ENCODE assay signal across 21 cellular contexts in genomic region chr14:64741961-64742360, GRCh38. TPM values are rescaled to one million over a fixed set of nuclear protein-coding genes. Genes with fewer than 3 reads are reported as not detected.
DNase-seq lines count a peak whose midpoint lies in the region; ATAC-seq and TF ChIP-seq lines count a peak whose summit lies in the region.
"Had no signal": no experiment of that assay in that cellular context is flagged by ENCODE, and none has a peak within 500 bp of the region (broad histone marks: within the 10 kb centered on the region; RNA-seq: fewer than 3 reads in every experiment).

No MANE protein-coding gene starts in this region.

- H3K4me1 Mint-ChIP-seq in MCF 10A (ENCODE audit: insufficient read depth, unreplicated experiment) (no peaks in the 10 kb centered on the region), chondrocyte (ENCODE audit: low read depth) (peaks cover 28% of the 10 kb centered on the region)
- H3K4me1 Mint-ChIP-seq in stimulated activated naive B cell treated with anti-CD40 and anti-IgM and Interleukin-4, amounts not matched to agents 10 μg/mL and 1 μg/mL and 100 μg/mL, for 72 hours: no peaks in the 10 kb centered on the region

- H3K9me3 ChIP-seq in mammary epithelial cell (replicated peaks; ENCODE audit: insufficient read depth, low read length): no peaks in the 10 kb centered on the region
- H3K9me3 ChIP-seq: A549, Caco-2 had no signal

- H3K27ac Mint-ChIP-seq in MCF 10A (ENCODE audit: low read depth, unreplicated experiment): no peak overlapping the region
- peak overlapping the region; percentile 32 for H3K27ac Mint-ChIP-seq in chondrocyte (ENCODE audit: unreplicated experiment)
- peak overlapping the region; percentile 4 for H3K27ac Mint-ChIP-seq in stimulated activated naive B cell treated with anti-CD40 and anti-IgM and Interleukin-4, amounts not matched to agents 10 μg/mL and 1 μg/mL and 100 μg/mL, for 72 hours
- H3K27ac Mint-ChIP-seq: CD4-positive, alpha-beta T cell; HFFc6 had no signal

- no peak for TF ChIP-seq CTCF in mammary epithelial cell (conservative IDR thresholded peaks at IDR 0.05 in 1 of 2, IDR thresholded peaks at IDR 0.05 in 1 of 2; ENCODE audit: extremely low read depth in 1 of 2, insufficient read depth in 1 of 2, low read depth in 1 of 2, low read length in 2 of 2)
- TF ChIP-seq CTCF in MCF 10A (IDR thresholded peaks at IDR 0.05; ENCODE audit: unreplicated experiment): no peak
- no peak for TF ChIP-seq CTCF in chondrocyte (IDR thresholded peaks at IDR 0.05)

- H3K27ac ChIP-seq in mammary epithelial cell (ENCODE audit: insufficient read depth, low read depth, low read length): no peak overlapping the region
- H3K27ac ChIP-seq: 22Rv1, A549, C4-2B, HL-60 had no signal

- peaks cover 63% of the 10 kb centered on the region for H3K79me2 ChIP-seq in mammary epithelial cell (ENCODE audit: insufficient read depth, low read length)

- H3K4me2 ChIP-seq in mammary epithelial cell (ENCODE audit: insufficient read depth, low read depth, low read length): no peak overlapping the region
- H3K4me2 ChIP-seq: A549 had no signal

- peaks cover 8% of the 10 kb centered on the region for H3K4me1 ChIP-seq in mammary epithelial cell (ENCODE audit: insufficient read depth, low read length)
- H3K4me1 ChIP-seq: Caco-2 had no signal

- DNase-seq in mammary epithelial cell: no peak
- no peak for DNase-seq in MCF 10A (ENCODE audit: unreplicated experiment)
- no peak for DNase-seq in chondrocyte (ENCODE audit: low spot score)
- no peak for DNase-seq in stimulated activated naive B cell treated with anti-CD40 and anti-IgM and Interleukin-4, amounts not matched to agents 10 μg/mL and 1 μg/mL and 100 μg/mL, for 72 hours
- DNase-seq in NCI-H1436 treated with DMSO at 0.1 percent for 48 hours (lab: John Stamatoyannopoulos, UW): no peak
- no peak for DNase-seq in NCI-H2029 (lab: John Stamatoyannopoulos, UW)
- DNase-seq in KG1 (lab: John Stamatoyannopoulos, UW): no peak
- DNase-seq: AML-193; Caco-2; CD4-positive, alpha-beta T cell; DMS153; DMS79; GDM1; GOT3; H7; HFFc6 had no signal

- H3K36me3 Mint-ChIP-seq in MCF 10A (ENCODE audit: insufficient read depth, unreplicated experiment): peaks cover 64% of the 10 kb centered on the region
- H3K36me3 Mint-ChIP-seq in chondrocyte (ENCODE audit: low read depth): peaks cover 53% of the 10 kb centered on the region
- H3K36me3 Mint-ChIP-seq in stimulated activated naive B cell treated with anti-CD40 and anti-IgM and Interleukin-4, amounts not matched to agents 10 μg/mL and 1 μg/mL and 100 μg/mL, for 72 hours: no peaks in the 10 kb centered on the region

- H3K4me3 ChIP-seq in mammary epithelial cell (replicated peaks in 1 of 3; ENCODE audit: insufficient read depth in 1 of 3, low read depth in 2 of 3, low read length in 3 of 3): no peak overlapping the region
- H3K4me3 ChIP-seq: A549 had no signal

- no peak overlapping the region for H3K9ac ChIP-seq in mammary epithelial cell (ENCODE audit: insufficient read depth, low read length)

- WGBS in mammary epithelial cell (ENCODE audit: low coverage, missing lambda C conversion rate): over 99% methylated on average over 14 of the region's 15 CpGs

- H3K4me3 Mint-ChIP-seq in MCF 10A (ENCODE audit: unreplicated experiment) (no peak overlapping the region), chondrocyte (ENCODE audit: unreplicated experiment) (no peak overlapping the region)
- H3K4me3 Mint-ChIP-seq in stimulated activated naive B cell treated with anti-CD40 and anti-IgM and Interleukin-4, amounts not matched to agents 10 μg/mL and 1 μg/mL and 100 μg/mL, for 72 hours: no peak overlapping the region
- H3K4me3 Mint-ChIP-seq: CD4-positive, alpha-beta T cell; HFFc6 had no signal

- CTCF ChIA-PET in mammary epithelial cell (lab: Charles Lee; ENCODE audit: low non-redundant PET) (no interaction called here), MCF 10A (lab: Yijun Ruan, JAX) (interaction anchor here (0.6 to 1.6 kb wide), 2 partner anchors 81 to 264 kb away, joined by 3 read pairs; no protein-coding TSS in a partner anchor)

- H3K9me3 Mint-ChIP-seq in MCF 10A (ENCODE audit: unreplicated experiment) (no peaks in the 10 kb centered on the region), chondrocyte (ENCODE audit: low read depth) (no peaks in the 10 kb centered on the region)
- H3K9me3 Mint-ChIP-seq in stimulated activated naive B cell treated with anti-CD40 and anti-IgM and Interleukin-4, amounts not matched to agents 10 μg/mL and 1 μg/mL and 100 μg/mL, for 72 hours: no peaks in the 10 kb centered on the region
- H3K9me3 Mint-ChIP-seq: CD4-positive, alpha-beta T cell; HFFc6 had no signal

- no peaks in the 10 kb centered on the region for H3K27me3 Mint-ChIP-seq in MCF 10A (ENCODE audit: insufficient read depth, unreplicated experiment)
- H3K27me3 Mint-ChIP-seq in chondrocyte (ENCODE audit: low read depth): no peaks in the 10 kb centered on the region
- H3K27me3 Mint-ChIP-seq in stimulated activated naive B cell treated with anti-CD40 and anti-IgM and Interleukin-4, amounts not matched to agents 10 μg/mL and 1 μg/mL and 100 μg/mL, for 72 hours: no peaks in the 10 kb centered on the region
- H3K27me3 Mint-ChIP-seq: CD4-positive, alpha-beta T cell had no signal

- in situ Hi-C loops in mammary epithelial cell (cut with MboI; ENCODE audit: low sequenced_read_pairs in 2 of 2): no loop called here

- no peaks in the 10 kb centered on the region for H3K27me3 ChIP-seq in mammary epithelial cell (ENCODE audit: insufficient read depth, low read length)

- POLR2A ChIA-PET in MCF 10A (lab: Yijun Ruan, JAX): no interaction called here

- ATAC-seq in stimulated activated naive B cell treated with anti-CD40 and anti-IgM and Interleukin-4, amounts not matched to agents 10 μg/mL and 1 μg/mL and 100 μg/mL, for 72 hours (replicated peaks): no peak
- ATAC-seq: A549, HCT116 had no signal

- peaks cover 46% of the 10 kb centered on the region for H3K36me3 ChIP-seq in mammary epithelial cell (ENCODE audit: insufficient read depth, low read length)

- H2AFZ ChIP-seq in mammary epithelial cell (ENCODE audit: low read depth, low read length): no peak overlapping the region

- intact Hi-C loops in mammary epithelial cell (cut with micrococcal nuclease) (no loop called here), MCF 10A (cut with micrococcal nuclease) (no loop called here)

- dilution Hi-C loops in mammary epithelial cell (cut with HindIII; ENCODE audit: low sequenced_read_pairs): loop anchor here (5.0 kb wide), 1 partner anchor 50 kb away; no protein-coding TSS in a partner anchor

- TSS peak; percentile 5 for BruUV-seq in mammary epithelial cell (replicated peaks; lab: Mats Ljungman, UMichigan)
- BruUV-seq in MCF 10A (replicated peaks; lab: Mats Ljungman, UMichigan): no TSS peak

- H4K20me1 ChIP-seq in mammary epithelial cell (ENCODE audit: insufficient read depth, low read length): no peaks in the 10 kb centered on the region

RNA-seq across cellular contexts. Expression of gene PLEKHG3, which starts 37.7 kb away (rescaled TPM):
- total RNA-seq in mammary epithelial cell (100 to 1,000 TPM in 1 of 2 donors, 10 to 100 TPM in 1; 47.8 to 137 TPM), MCF 10A (2022) (52.9 and 72.8 TPM in 2 replicates), chondrocyte (46.3 to 133 TPM (median 131 TPM) in 3 replicates)
- polyA plus RNA-seq in mammary epithelial cell: 68.7 TPM
- polyA minus RNA-seq in mammary epithelial cell: 80.7 TPM
